1 cellular context compared by ENCODE assay signal in genomic region chr19:1431759-1432506, GRCh38.
TF ChIP-seq lines count a peak whose summit lies in the region.

No MANE protein-coding gene starts in this region.

TF ChIP-seq in GM23338, 12 proteins besides CTCF, POLR2A, EP300 and RAD21 (continued from another document):
- TF ChIP-seq, protein P1, sequence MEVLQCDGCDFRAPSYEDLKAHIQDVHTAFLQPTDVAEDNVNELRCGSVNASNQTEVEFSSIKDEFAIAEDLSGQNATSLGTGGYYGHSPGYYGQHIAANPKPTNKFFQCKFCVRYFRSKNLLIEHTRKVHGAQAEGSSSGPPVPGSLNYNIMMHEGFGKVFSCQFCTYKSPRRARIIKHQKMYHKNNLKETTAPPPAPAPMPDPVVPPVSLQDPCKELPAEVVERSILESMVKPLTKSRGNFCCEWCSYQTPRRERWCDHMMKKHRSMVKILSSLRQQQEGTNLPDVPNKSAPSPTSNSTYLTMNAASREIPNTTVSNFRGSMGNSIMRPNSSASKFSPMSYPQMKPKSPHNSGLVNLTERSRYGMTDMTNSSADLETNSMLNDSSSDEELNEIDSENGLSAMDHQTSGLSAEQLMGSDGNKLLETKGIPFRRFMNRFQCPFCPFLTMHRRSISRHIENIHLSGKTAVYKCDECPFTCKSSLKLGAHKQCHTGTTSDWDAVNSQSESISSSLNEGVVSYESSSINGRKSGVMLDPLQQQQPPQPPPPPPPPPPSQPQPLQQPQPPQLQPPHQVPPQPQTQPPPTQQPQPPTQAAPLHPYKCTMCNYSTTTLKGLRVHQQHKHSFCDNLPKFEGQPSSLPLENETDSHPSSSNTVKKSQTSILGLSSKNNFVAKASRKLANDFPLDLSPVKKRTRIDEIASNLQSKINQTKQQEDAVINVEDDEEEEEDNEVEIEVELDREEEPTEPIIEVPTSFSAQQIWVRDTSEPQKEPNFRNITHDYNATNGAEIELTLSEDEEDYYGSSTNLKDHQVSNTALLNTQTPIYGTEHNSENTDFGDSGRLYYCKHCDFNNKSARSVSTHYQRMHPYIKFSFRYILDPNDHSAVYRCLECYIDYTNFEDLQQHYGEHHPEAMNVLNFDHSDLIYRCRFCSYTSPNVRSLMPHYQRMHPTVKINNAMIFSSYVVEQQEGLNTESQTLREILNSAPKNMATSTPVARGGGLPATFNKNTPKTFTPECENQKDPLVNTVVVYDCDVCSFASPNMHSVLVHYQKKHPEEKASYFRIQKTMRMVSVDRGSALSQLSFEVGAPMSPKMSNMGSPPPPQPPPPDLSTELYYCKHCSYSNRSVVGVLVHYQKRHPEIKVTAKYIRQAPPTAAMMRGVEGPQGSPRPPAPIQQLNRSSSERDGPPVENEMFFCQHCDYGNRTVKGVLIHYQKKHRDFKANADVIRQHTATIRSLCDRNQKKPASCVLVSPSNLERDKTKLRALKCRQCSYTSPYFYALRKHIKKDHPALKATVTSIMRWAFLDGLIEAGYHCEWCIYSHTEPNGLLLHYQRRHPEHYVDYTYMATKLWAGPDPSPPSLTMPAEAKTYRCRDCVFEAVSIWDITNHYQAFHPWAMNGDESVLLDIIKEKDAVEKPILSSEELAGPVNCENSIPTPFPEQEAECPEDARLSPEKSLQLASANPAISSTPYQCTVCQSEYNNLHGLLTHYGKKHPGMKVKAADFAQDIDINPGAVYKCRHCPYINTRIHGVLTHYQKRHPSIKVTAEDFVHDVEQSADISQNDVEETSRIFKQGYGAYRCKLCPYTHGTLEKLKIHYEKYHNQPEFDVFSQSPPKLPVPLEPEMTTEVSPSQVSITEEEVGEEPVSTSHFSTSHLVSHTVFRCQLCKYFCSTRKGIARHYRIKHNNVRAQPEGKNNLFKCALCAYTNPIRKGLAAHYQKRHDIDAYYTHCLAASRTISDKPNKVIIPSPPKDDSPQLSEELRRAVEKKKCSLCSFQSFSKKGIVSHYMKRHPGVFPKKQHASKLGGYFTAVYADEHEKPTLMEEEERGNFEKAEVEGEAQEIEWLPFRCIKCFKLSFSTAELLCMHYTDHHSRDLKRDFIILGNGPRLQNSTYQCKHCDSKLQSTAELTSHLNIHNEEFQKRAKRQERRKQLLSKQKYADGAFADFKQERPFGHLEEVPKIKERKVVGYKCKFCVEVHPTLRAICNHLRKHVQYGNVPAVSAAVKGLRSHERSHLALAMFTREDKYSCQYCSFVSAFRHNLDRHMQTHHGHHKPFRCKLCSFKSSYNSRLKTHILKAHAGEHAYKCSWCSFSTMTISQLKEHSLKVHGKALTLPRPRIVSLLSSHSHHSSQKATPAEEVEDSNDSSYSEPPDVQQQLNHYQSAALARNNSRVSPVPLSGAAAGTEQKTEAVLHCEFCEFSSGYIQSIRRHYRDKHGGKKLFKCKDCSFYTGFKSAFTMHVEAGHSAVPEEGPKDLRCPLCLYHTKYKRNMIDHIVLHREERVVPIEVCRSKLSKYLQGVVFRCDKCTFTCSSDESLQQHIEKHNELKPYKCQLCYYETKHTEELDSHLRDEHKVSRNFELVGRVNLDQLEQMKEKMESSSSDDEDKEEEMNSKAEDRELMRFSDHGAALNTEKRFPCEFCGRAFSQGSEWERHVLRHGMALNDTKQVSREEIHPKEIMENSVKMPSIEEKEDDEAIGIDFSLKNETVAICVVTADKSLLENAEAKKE (CRISPR knock-in tag; IDR thresholded peaks at IDR 0.05): no peak
- no peak for TF ChIP-seq EZH2phosphoT487 (IDR thresholded peaks at IDR 0.05; ENCODE audit: unreplicated experiment)
- TF ChIP-seq, protein P2, sequence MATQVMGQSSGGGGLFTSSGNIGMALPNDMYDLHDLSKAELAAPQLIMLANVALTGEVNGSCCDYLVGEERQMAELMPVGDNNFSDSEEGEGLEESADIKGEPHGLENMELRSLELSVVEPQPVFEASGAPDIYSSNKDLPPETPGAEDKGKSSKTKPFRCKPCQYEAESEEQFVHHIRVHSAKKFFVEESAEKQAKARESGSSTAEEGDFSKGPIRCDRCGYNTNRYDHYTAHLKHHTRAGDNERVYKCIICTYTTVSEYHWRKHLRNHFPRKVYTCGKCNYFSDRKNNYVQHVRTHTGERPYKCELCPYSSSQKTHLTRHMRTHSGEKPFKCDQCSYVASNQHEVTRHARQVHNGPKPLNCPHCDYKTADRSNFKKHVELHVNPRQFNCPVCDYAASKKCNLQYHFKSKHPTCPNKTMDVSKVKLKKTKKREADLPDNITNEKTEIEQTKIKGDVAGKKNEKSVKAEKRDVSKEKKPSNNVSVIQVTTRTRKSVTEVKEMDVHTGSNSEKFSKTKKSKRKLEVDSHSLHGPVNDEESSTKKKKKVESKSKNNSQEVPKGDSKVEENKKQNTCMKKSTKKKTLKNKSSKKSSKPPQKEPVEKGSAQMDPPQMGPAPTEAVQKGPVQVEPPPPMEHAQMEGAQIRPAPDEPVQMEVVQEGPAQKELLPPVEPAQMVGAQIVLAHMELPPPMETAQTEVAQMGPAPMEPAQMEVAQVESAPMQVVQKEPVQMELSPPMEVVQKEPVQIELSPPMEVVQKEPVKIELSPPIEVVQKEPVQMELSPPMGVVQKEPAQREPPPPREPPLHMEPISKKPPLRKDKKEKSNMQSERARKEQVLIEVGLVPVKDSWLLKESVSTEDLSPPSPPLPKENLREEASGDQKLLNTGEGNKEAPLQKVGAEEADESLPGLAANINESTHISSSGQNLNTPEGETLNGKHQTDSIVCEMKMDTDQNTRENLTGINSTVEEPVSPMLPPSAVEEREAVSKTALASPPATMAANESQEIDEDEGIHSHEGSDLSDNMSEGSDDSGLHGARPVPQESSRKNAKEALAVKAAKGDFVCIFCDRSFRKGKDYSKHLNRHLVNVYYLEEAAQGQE (IDR thresholded peaks at IDR 0.05; ENCODE audit: unreplicated experiment): no peak
- no peak for TF ChIP-seq ZNF114 (CRISPR knock-in tag; IDR thresholded peaks at IDR 0.05)
- TF ChIP-seq ZNF331 (CRISPR knock-in tag; IDR thresholded peaks at IDR 0.05; ENCODE audit: low read depth): no peak
- no peak for TF ChIP-seq STAT1 (IDR thresholded peaks at IDR 0.05; ENCODE audit: unreplicated experiment)
- TF ChIP-seq EZH2 (IDR thresholded peaks at IDR 0.05; ENCODE audit: low read depth, unreplicated experiment): no peak
